30 cellular contexts compared by ENCODE assay signal in genomic region chr7:15441915-15442314, GRCh38.
"Had no signal": no experiment of that assay in that cellular context is flagged by ENCODE, and none has a peak within 500 bp of the region (broad histone marks: within the 10 kb centered on the region; RNA-seq: fewer than 3 reads in every experiment).

No MANE protein-coding gene starts in this region.

- H3K4me1 Mint-ChIP-seq: natural killer cell; nephron; stimulated activated memory B cell treated with anti-CD40 and anti-IgM and Interleukin-4, amounts not matched to agents 10 μg/mL and 1 μg/mL and 100 μg/mL, for 72 hours; stimulated activated naive CD8-positive, alpha-beta T cell treated with anti-CD3 and anti-CD28 coated beads, Interleukin-15, amount 100 ng/mL, for 72 hours had no signal

- H3K27ac Mint-ChIP-seq: natural killer cell; nephron; neural progenitor cell; progenitor cell of endocrine pancreas; stimulated activated memory B cell treated with anti-CD40 and anti-IgM and Interleukin-4, amounts not matched to agents 10 μg/mL and 1 μg/mL and 100 μg/mL, for 72 hours; stimulated activated naive CD8-positive, alpha-beta T cell treated with anti-CD3 and anti-CD28 coated beads, Interleukin-15, amount 100 ng/mL, for 72 hours; type B pancreatic cell had no signal

- H3K9me3 Mint-ChIP-seq: nephron, neural progenitor cell, type B pancreatic cell had no signal

- H3K36me3 ChIP-seq: neural progenitor cell, ovary, spleen, suprapubic skin, tibial artery, transverse colon, upper lobe of right lung, uterus had no signal

- H3K27me3 ChIP-seq: neural progenitor cell, ovary, spleen, suprapubic skin, testis, tibial artery, transverse colon, upper lobe of right lung, uterus had no signal

- H3K9me3 ChIP-seq: ovary, psoas muscle, suprapubic skin, testis, tibial artery, transverse colon, upper lobe of right lung, uterus had no signal

- H3K79me2 ChIP-seq: parathyroid adenoma had no signal

- H3K27me3 Mint-ChIP-seq: progenitor cell of endocrine pancreas; stimulated activated memory B cell treated with anti-CD40 and anti-IgM and Interleukin-4, amounts not matched to agents 10 μg/mL and 1 μg/mL and 100 μg/mL, for 72 hours; stimulated activated naive CD8-positive, alpha-beta T cell treated with anti-CD3 and anti-CD28 coated beads, Interleukin-15, amount 100 ng/mL, for 72 hours; type B pancreatic cell had no signal

- H3K4me3 ChIP-seq: neural progenitor cell, ovary, psoas muscle, skin epidermis, smooth muscle cell, spleen, suprapubic skin, testis, tibial artery, transverse colon, upper lobe of right lung, uterus had no signal

- H3K4me3 Mint-ChIP-seq: natural killer cell; nephron; neural progenitor cell; stimulated activated memory B cell treated with anti-CD40 and anti-IgM and Interleukin-4, amounts not matched to agents 10 μg/mL and 1 μg/mL and 100 μg/mL, for 72 hours; stimulated activated naive CD8-positive, alpha-beta T cell treated with anti-CD3 and anti-CD28 coated beads, Interleukin-15, amount 100 ng/mL, for 72 hours; type B pancreatic cell had no signal

- ATAC-seq: natural killer cell; psoas muscle; right cardiac atrium; sciatic nerve; stimulated activated memory B cell treated with anti-CD40 and anti-IgM and Interleukin-4, amounts not matched to agents 10 μg/mL and 1 μg/mL and 100 μg/mL, for 72 hours; stimulated activated naive CD8-positive, alpha-beta T cell treated with anti-CD3 and anti-CD28 coated beads, Interleukin-15, amount 100 ng/mL, for 72 hours; stimulated activated naive CD8-positive, alpha-beta T cell treated with anti-CD3 and anti-CD28 coated beads, Interleukin-15, Interleukin-2, amounts not matched to agents 100 U/mL and 50 U/mL, for 24 hours; upper lobe of right lung had no signal

- DNase-seq: natural killer cell; occipital lobe; ovary; psoas muscle; right cardiac atrium; spleen; stimulated activated CD4-positive, alpha-beta T cell treated with anti-CD3 and anti-CD28 coated beads, Interleukin-12 subunit alpha, Interleukin-12 subunit beta, amount 100 ng/mL, for 4 hours; stimulated activated CD4-positive, alpha-beta T cell treated with anti-CD3 and anti-CD28 coated beads, Interleukin-1b, Interleukin-23, amount 100 ng/mL, for 48 hours; stimulated activated CD4-positive, alpha-beta T cell treated with anti-CD3 and anti-CD28 coated beads, Interleukin-4, amount 100 ng/mL, for 1 hour; stimulated activated CD4-positive, alpha-beta T cell treated with anti-CD3 and anti-CD28 coated beads, Interleukin-4, amount 100 ng/mL, for 4 hours; stimulated activated CD8-positive, alpha-beta memory T cell treated with anti-CD3 and anti-CD28 coated beads, Interleukin-4, amount 100 ng/mL, for 48 hours; stimulated activated naive CD4-positive, alpha-beta T cell; stimulated activated naive CD8-positive, alpha-beta T cell treated with anti-CD3 and anti-CD28 coated beads, Interleukin-15, amount 100 ng/mL, for 72 hours; stimulated activated naive CD8-positive, alpha-beta T cell treated with anti-CD3 and anti-CD28 coated beads, Interleukin-15, Interleukin-2, amounts not matched to agents 100 U/mL and 50 U/mL, for 24 hours; substantia nigra; testis; tibial artery; transverse colon; upper lobe of right lung; uterus had no signal

- H2AFZ ChIP-seq: neural progenitor cell, parathyroid adenoma had no signal

- H3K4me1 ChIP-seq: neural progenitor cell, parathyroid adenoma, psoas muscle, spleen, suprapubic skin, testis, tibial artery, transverse colon, upper lobe of right lung, uterus had no signal

- H3K4me2 ChIP-seq: neural progenitor cell, smooth muscle cell had no signal

- H3K9ac ChIP-seq: neural progenitor cell, parathyroid adenoma had no signal

- H3K36me3 Mint-ChIP-seq: natural killer cell; neural progenitor cell; stimulated activated memory B cell treated with anti-CD40 and anti-IgM and Interleukin-4, amounts not matched to agents 10 μg/mL and 1 μg/mL and 100 μg/mL, for 72 hours; type B pancreatic cell had no signal

- H3K27ac ChIP-seq: neural progenitor cell, ovary, parathyroid adenoma, psoas muscle, skin epidermis, spleen, suprapubic skin, testis, tibial artery, transverse colon, upper lobe of right lung, uterus had no signal
